In the genomic region with DNA sequence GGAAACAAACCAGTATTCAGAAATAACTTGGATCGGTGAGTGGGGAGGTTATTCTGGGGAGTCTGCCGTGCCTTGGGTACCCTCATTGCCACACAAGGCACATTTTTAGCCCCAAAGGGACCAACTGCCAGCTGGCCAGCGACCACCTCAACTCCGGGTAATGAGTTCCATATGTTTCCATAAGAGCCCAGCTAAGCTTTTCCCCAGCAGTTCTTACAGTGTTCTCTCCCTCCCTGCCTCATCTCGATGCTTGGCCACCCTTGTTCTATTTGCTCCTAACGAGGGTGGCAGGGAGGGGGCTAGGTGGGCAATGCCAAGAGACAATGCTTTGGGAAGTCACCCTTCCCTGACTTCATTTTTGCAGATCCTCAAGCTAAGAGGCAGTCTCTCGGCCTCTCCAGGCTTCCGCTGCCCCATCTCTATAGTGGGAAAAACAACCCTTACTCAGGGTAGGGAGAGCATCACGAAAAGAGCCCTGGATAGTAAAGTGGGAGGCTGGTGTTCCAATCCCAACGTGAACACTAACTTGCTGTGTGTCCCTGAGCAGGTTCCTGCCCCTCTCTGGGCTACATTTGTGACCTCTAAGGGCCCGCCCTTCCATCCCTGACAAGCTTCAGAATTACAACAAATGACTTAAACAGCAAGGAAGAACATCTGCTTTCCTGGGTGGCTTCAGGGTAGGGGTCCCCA, we compare ENCODE assay signal across 8 cellular contexts. TPM values are rescaled to one million over a fixed set of nuclear protein-coding genes. Genes with fewer than 3 reads are reported as not detected.
DNase-seq lines count a peak whose midpoint lies in the region; ATAC-seq and TF ChIP-seq lines count a peak whose summit lies in the region.

No MANE protein-coding gene starts in this region.

- H3K4me1 ChIP-seq in mammary epithelial cell (ENCODE audit: insufficient read depth, low read length) (peaks cover 50% of the 10 kb centered on the region), mesendoderm (ENCODE audit: control insufficient read depth, low read depth, low read length) (peaks cover 10% of the 10 kb centered on the region), upper lobe of left lung (peaks cover 32 to 63% (median 42%) of the 10 kb centered on the region in 4 donors)

- H4K8ac ChIP-seq in mesendoderm (ENCODE audit: low read depth, low read length), result no peak overlapping the region

- no peaks in the 10 kb centered on the region for H3K79me1 ChIP-seq in mesendoderm (ENCODE audit: low read length)

- no TSS peak for BruUV-seq in MCF 10A (replicated peaks; lab: Mats Ljungman, UMichigan)
- no TSS peak for BruUV-seq in mammary epithelial cell (replicated peaks; lab: Mats Ljungman, UMichigan)

- no peaks in the 10 kb centered on the region for H3K36me3 ChIP-seq in mammary epithelial cell (ENCODE audit: insufficient read depth, low read length)
- no peaks in the 10 kb centered on the region for H3K36me3 ChIP-seq in mesendoderm (ENCODE audit: control insufficient read depth, insufficient read depth, low read length)
- H3K36me3 ChIP-seq in upper lobe of left lung, result peaks cover 0 to 15% (median 0%) of the 10 kb centered on the region in 4 donors

- DNase-seq in MCF 10A (ENCODE audit: unreplicated experiment) (no peak), mammary epithelial cell (no peak), mesendoderm (no peak), upper lobe of left lung (no peak), putamen (ENCODE audit: low spot score) (no peak), hepatic stellate cell (ENCODE audit: low spot score) (no peak)
- DNase-seq in activated naive CD8-positive, alpha-beta T cell treated with anti-CD3 and anti-CD28 coated beads, Interleukin-2, amount 10 ng/mL, durations not matched to agents 7 days and 5 days, result no peak
- DNase-seq in stimulated activated CD4-positive, alpha-beta T cell treated with anti-CD3 and anti-CD28 coated beads, Interleukin-4, amount 100 ng/mL, for 1 hour, result no peak

- intact Hi-C loops in MCF 10A (cut with micrococcal nuclease), result no loop called here
- intact Hi-C loops in mammary epithelial cell (cut with micrococcal nuclease), result no loop called here

- no peaks in the 10 kb centered on the region for H3K9me3 ChIP-seq in mammary epithelial cell (replicated peaks; ENCODE audit: insufficient read depth, low read length)
- no peaks in the 10 kb centered on the region for H3K9me3 ChIP-seq in upper lobe of left lung

- CTCF ChIA-PET in MCF 10A (lab: Yijun Ruan, JAX), result interaction anchor here (0.6 to 21.7 kb wide), 5 partner anchors 9 to 104 kb away, joined by 3 to 472 read pairs (median 3); no protein-coding TSS in a partner anchor
- CTCF ChIA-PET in mammary epithelial cell (lab: Charles Lee; ENCODE audit: low non-redundant PET), result no interaction called here

- H2BK15ac ChIP-seq in mesendoderm (replicated peaks; ENCODE audit: low read depth), result no peak overlapping the region

- H3K36me3 Mint-ChIP-seq in MCF 10A (ENCODE audit: insufficient read depth, unreplicated experiment), result peaks cover 4% of the 10 kb centered on the region
- peaks cover 4% of the 10 kb centered on the region for H3K36me3 Mint-ChIP-seq in activated naive CD8-positive, alpha-beta T cell treated with anti-CD3 and anti-CD28 coated beads, Interleukin-2, amount 10 ng/mL, durations not matched to agents 7 days and 5 days

- 91% methylated on average over 11 of the region's 11 CpGs for WGBS in mammary epithelial cell (ENCODE audit: low coverage, missing lambda C conversion rate)
- WGBS in mesendoderm (ENCODE audit: extremely low coverage, insufficient coverage, low lambda C conversion rate), result no CpG with 5 or more reads among the region's 11 CpGs
- 86 to 93% methylated on average over 11 of the region's 11 CpGs for WGBS in upper lobe of left lung, 2 donors

- dilution Hi-C loops in mammary epithelial cell (cut with HindIII; ENCODE audit: low sequenced_read_pairs), result loop anchor here (5.0 kb wide), 2 partner anchors 39 to 64 kb away; no protein-coding TSS in a partner anchor

- H4K5ac ChIP-seq in mesendoderm (ENCODE audit: low read length), result no peak overlapping the region

- H4K20me1 ChIP-seq in mammary epithelial cell (ENCODE audit: insufficient read depth, low read length), result no peaks in the 10 kb centered on the region

- H3K4me3 ChIP-seq in mammary epithelial cell (replicated peaks in 1 of 3; ENCODE audit: insufficient read depth in 1 of 3, low read depth in 2 of 3, low read length in 3 of 3), result no peak overlapping the region
- H3K4me3 ChIP-seq in mesendoderm (ENCODE audit: low read length), result no peak overlapping the region
- H3K4me3 ChIP-seq in upper lobe of left lung, result peak overlapping the region in 1 of 4 donors; percentile 65

- no peak overlapping the region for H3K4me2 ChIP-seq in mammary epithelial cell (ENCODE audit: insufficient read depth, low read depth, low read length)
- H3K4me2 ChIP-seq in mesendoderm (ENCODE audit: low read length), result no peak overlapping the region

- H3K18ac ChIP-seq in mesendoderm (ENCODE audit: low read length), result peak overlapping the region; percentile 54

- no peaks in the 10 kb centered on the region for H3K9me3 Mint-ChIP-seq in MCF 10A (ENCODE audit: unreplicated experiment)
- no peaks in the 10 kb centered on the region for H3K9me3 Mint-ChIP-seq in activated naive CD8-positive, alpha-beta T cell treated with anti-CD3 and anti-CD28 coated beads, Interleukin-2, amount 10 ng/mL, durations not matched to agents 7 days and 5 days

- H2BK120ac ChIP-seq in mesendoderm (ENCODE audit: low read depth, low read length), result peak overlapping the region; percentile 97

- POLR2A ChIA-PET in MCF 10A (lab: Yijun Ruan, JAX), result interaction anchor here (0.6 to 8.5 kb wide), 4 partner anchors 12 to 79 kb away, joined by 3 to 131 read pairs (median 3); no protein-coding TSS in a partner anchor
- POLR2A ChIA-PET in activated naive CD8-positive, alpha-beta T cell treated with anti-CD3 and anti-CD28 coated beads, Interleukin-2, amount 10 ng/mL, durations not matched to agents 7 days and 5 days (lab: Charles Lee), result interaction anchor here (1.1 to 5.0 kb wide), 4 partner anchors 8 to 83 kb away, joined by 8 to 72 read pairs (median 36); a partner anchor contains a TSS

- H3K27ac ChIP-seq in mammary epithelial cell (ENCODE audit: insufficient read depth, low read depth, low read length) (no peak overlapping the region), mesendoderm (ENCODE audit: low read depth, low read length) (peak overlapping the region; percentile 93), upper lobe of left lung (peak overlapping the region; percentile 92 to 97 (median 94))

- no peak overlapping the region for H3K23ac ChIP-seq in mesendoderm (ENCODE audit: low read length)

- H3K27me3 Mint-ChIP-seq in MCF 10A (ENCODE audit: insufficient read depth, unreplicated experiment), result no peaks in the 10 kb centered on the region
- no peaks in the 10 kb centered on the region for H3K27me3 Mint-ChIP-seq in activated naive CD8-positive, alpha-beta T cell treated with anti-CD3 and anti-CD28 coated beads, Interleukin-2, amount 10 ng/mL, durations not matched to agents 7 days and 5 days

- peak overlapping the region; percentile 84 for H3K56ac ChIP-seq in mesendoderm (ENCODE audit: low read length)

- no peak overlapping the region for H3K27ac Mint-ChIP-seq in MCF 10A (ENCODE audit: low read depth, unreplicated experiment)
- H3K27ac Mint-ChIP-seq in activated naive CD8-positive, alpha-beta T cell treated with anti-CD3 and anti-CD28 coated beads, Interleukin-2, amount 10 ng/mL, durations not matched to agents 7 days and 5 days, result peak overlapping the region; percentile 97

- peak overlapping the region; percentile 94 for H3K4me3 Mint-ChIP-seq in MCF 10A (ENCODE audit: unreplicated experiment)
- peak overlapping the region; percentile 90 for H3K4me3 Mint-ChIP-seq in activated naive CD8-positive, alpha-beta T cell treated with anti-CD3 and anti-CD28 coated beads, Interleukin-2, amount 10 ng/mL, durations not matched to agents 7 days and 5 days

- H3K4ac ChIP-seq in mesendoderm (ENCODE audit: low read depth, low read length), result peak overlapping the region; percentile 99

- no peak for TF ChIP-seq EP300 in upper lobe of left lung (IDR thresholded peaks at IDR 0.05)

- H3K27me3 ChIP-seq in mammary epithelial cell (ENCODE audit: insufficient read depth, low read length) (no peaks in the 10 kb centered on the region), mesendoderm (ENCODE audit: insufficient read depth, low read length, poor library complexity) (no peaks in the 10 kb centered on the region), upper lobe of left lung (no peaks in the 10 kb centered on the region)

- no peak overlapping the region for H2AFZ ChIP-seq in mammary epithelial cell (ENCODE audit: low read depth, low read length)

- no peak for TF ChIP-seq POLR2A in upper lobe of left lung (IDR thresholded peaks at IDR 0.05)

- in situ Hi-C loops in mammary epithelial cell (cut with MboI; ENCODE audit: low sequenced_read_pairs in 2 of 2), result no loop called here

- no peak for ATAC-seq in activated naive CD8-positive, alpha-beta T cell treated with anti-CD3 and anti-CD28 coated beads, Interleukin-2, amount 10 ng/mL, durations not matched to agents 7 days and 5 days (ENCODE audit: low read depth)
- ATAC-seq in upper lobe of left lung (ENCODE audit: low FRiP score in 2 of 2), result no peak

- H3K9ac ChIP-seq in mammary epithelial cell (ENCODE audit: insufficient read depth, low read length) (no peak overlapping the region), mesendoderm (ENCODE audit: low read length) (peak overlapping the region; percentile 78)

- peak overlapping the region; percentile 92 for H2BK5ac ChIP-seq in mesendoderm (ENCODE audit: low read length)

- H3K79me2 ChIP-seq in mammary epithelial cell (ENCODE audit: insufficient read depth, low read length) (peaks cover 5% of the 10 kb centered on the region), mesendoderm (ENCODE audit: control insufficient read depth, insufficient read depth, low read length) (peaks cover 11% of the 10 kb centered on the region)

- peaks cover 26% of the 10 kb centered on the region for H3K4me1 Mint-ChIP-seq in MCF 10A (ENCODE audit: insufficient read depth, unreplicated experiment)
- H3K4me1 Mint-ChIP-seq in activated naive CD8-positive, alpha-beta T cell treated with anti-CD3 and anti-CD28 coated beads, Interleukin-2, amount 10 ng/mL, durations not matched to agents 7 days and 5 days, result peaks cover 39% of the 10 kb centered on the region

- peak overlapping the region; percentile 52 for H2AK5ac ChIP-seq in mesendoderm (ENCODE audit: low read length)

- TF ChIP-seq CTCF in MCF 10A (IDR thresholded peaks at IDR 0.05; ENCODE audit: unreplicated experiment), result no peak
- no peak for TF ChIP-seq CTCF in mammary epithelial cell (conservative IDR thresholded peaks at IDR 0.05 in 1 of 2, IDR thresholded peaks at IDR 0.05 in 1 of 2; ENCODE audit: extremely low read depth in 1 of 2, insufficient read depth in 1 of 2, low read depth in 1 of 2, low read length in 2 of 2)
- no peak for TF ChIP-seq CTCF in upper lobe of left lung (IDR thresholded peaks at IDR 0.05)

RNA-seq across cellular contexts. Expression of a gene that starts 6.0 kb away (rescaled TPM):
- 15.7 and 34.8 TPM in 2 replicates for total RNA-seq in MCF 10A (2022)
- 10 to 100 TPM; 53.6 to 53.8 TPM for total RNA-seq in mammary epithelial cell
- 31.7 TPM for polyA plus RNA-seq in mammary epithelial cell
- 22.4 TPM for polyA minus RNA-seq in mammary epithelial cell
- total RNA-seq in activated naive CD8-positive, alpha-beta T cell treated with anti-CD3 and anti-CD28 coated beads, Interleukin-2, amount 10 ng/mL, durations not matched to agents 7 days and 5 days, result 10 to 100 TPM; 44.0 to 51.1 TPM
- polyA plus RNA-seq in mesendoderm (2013, experiment 1 of 2), result 209 TPM
- 208 TPM for polyA plus RNA-seq in mesendoderm (2013, experiment 2 of 2)
- 100 to 1,000 TPM in 4 of 6 donors, 10 to 100 TPM in 2; 75.4 to 269 (median 135) TPM for total RNA-seq in upper lobe of left lung

RNA-seq across cellular contexts. Expression of a gene that starts 22.3 kb away (rescaled TPM):
- total RNA-seq in MCF 10A (2022) (0.32 and 0.89 TPM in 2 replicates), mammary epithelial cell (1 to 10 TPM in 1 of 2 donors, under 1 TPM in 1; 0.17 to 2.2 TPM), upper lobe of left lung (1 to 10 TPM in 5 of 6 donors, under 1 TPM in 1; 0.69 to 1.9 (median 1.1) TPM)
- polyA plus RNA-seq in mammary epithelial cell, result 0.44 TPM
- 3.1 TPM for polyA minus RNA-seq in mammary epithelial cell
- 10 to 100 TPM; 44.2 to 45.1 TPM for total RNA-seq in activated naive CD8-positive, alpha-beta T cell treated with anti-CD3 and anti-CD28 coated beads, Interleukin-2, amount 10 ng/mL, durations not matched to agents 7 days and 5 days
- 2.1 TPM for polyA plus RNA-seq in mesendoderm (2013, experiment 1 of 2)
- polyA plus RNA-seq in mesendoderm (2013, experiment 2 of 2), result 1.8 TPM

Comparison
In these comparisons a context has a peak if more than half of its experiments do, and no peak if none do; other contexts are left out.
1. RNA of a gene that starts 22.3 kb away (total RNA-seq): 44.2 to 45.1 TPM in activated naive CD8-positive, alpha-beta T cell treated with anti-CD3 and anti-CD28 coated beads, Interleukin-2, amount 10 ng/mL, durations not matched to agents 7 days and 5 days; 0.17 to 2.2 TPM in mammary epithelial cell, 0.69 to 1.9 TPM in upper lobe of left lung and 0.32 to 0.89 TPM in MCF 10A; every median in the first group is over 10 times any median in the second.